Comparison of ENCODE assay signal across 14 cellular contexts in genomic region chr15:26051771-26052685, GRCh38.
DNase-seq lines count a peak whose midpoint lies in the region; TF ChIP-seq lines count a peak whose summit lies in the region.
"Had no signal": no experiment of that assay in that cellular context is flagged by ENCODE, and none has a peak within 500 bp of the region (broad histone marks: within the 10 kb centered on the region; RNA-seq: fewer than 3 reads in every experiment).

No MANE protein-coding gene starts in this region.

- H3K36me3 ChIP-seq in MG63 (no peaks in the 10 kb centered on the region), mammary epithelial cell (ENCODE audit: insufficient read depth, low read length) (no peaks in the 10 kb centered on the region), Caco-2 (ENCODE audit: control insufficient read depth, insufficient read depth, low read length) (no peaks in the 10 kb centered on the region)
- H3K36me3 ChIP-seq: BLaER1, pancreas, upper lobe of left lung had no signal

- H3K4me3 ChIP-seq in MG63 (no peak overlapping the region), mammary epithelial cell (replicated peaks in 1 of 3; ENCODE audit: insufficient read depth in 1 of 3, low read depth in 2 of 3, low read length in 3 of 3) (no peak overlapping the region), Caco-2 (ENCODE audit: low read depth, low read length) (no peak overlapping the region)
- H3K4me3 ChIP-seq: BLaER1, pancreas, upper lobe of left lung had no signal

- in situ Hi-C loops in mammary epithelial cell (cut with MboI; ENCODE audit: low sequenced_read_pairs in 2 of 2): no loop called here

- H3K9me3 ChIP-seq in MG63 (no peaks in the 10 kb centered on the region), mammary epithelial cell (replicated peaks; ENCODE audit: insufficient read depth, low read length) (peaks cover 35% of the 10 kb centered on the region), Caco-2 (no peaks in the 10 kb centered on the region)
- H3K9me3 ChIP-seq: pancreas, upper lobe of left lung had no signal

- H3K36me3 Mint-ChIP-seq in Caco-2 (ENCODE audit: insufficient read depth, unreplicated experiment): no peaks in the 10 kb centered on the region
- H3K36me3 Mint-ChIP-seq: mesothelial cell of epicardium had no signal

- no peaks in the 10 kb centered on the region for H3K27me3 ChIP-seq in MG63
- no peaks in the 10 kb centered on the region for H3K27me3 ChIP-seq in mammary epithelial cell (ENCODE audit: insufficient read depth, low read length)
- H3K27me3 ChIP-seq in Caco-2 (replicated peaks; ENCODE audit: control insufficient read depth, insufficient read depth, low read length): no peaks in the 10 kb centered on the region
- H3K27me3 ChIP-seq: BLaER1, pancreas, upper lobe of left lung had no signal

- H2AFZ ChIP-seq in mammary epithelial cell (ENCODE audit: low read depth, low read length): no peak overlapping the region

- no peak overlapping the region for H3K27ac Mint-ChIP-seq in Caco-2 (ENCODE audit: unreplicated experiment)
- H3K27ac Mint-ChIP-seq: activated naive CD4-positive, alpha-beta T cell treated with anti-CD3 and anti-CD28 coated beads for 36 hours; mesothelial cell of epicardium had no signal

- no peak overlapping the region for H3K27ac ChIP-seq in mammary epithelial cell (ENCODE audit: insufficient read depth, low read depth, low read length)
- H3K27ac ChIP-seq: BLaER1, pancreas, upper lobe of left lung had no signal

- no peaks in the 10 kb centered on the region for H3K79me2 ChIP-seq in mammary epithelial cell (ENCODE audit: insufficient read depth, low read length)

- H3K4me2 ChIP-seq in mammary epithelial cell (ENCODE audit: insufficient read depth, low read depth, low read length): no peak overlapping the region
- H3K4me2 ChIP-seq: BLaER1 had no signal

- DNase-seq in DMS 273 (lab: John Stamatoyannopoulos, UW; ENCODE audit: unreplicated experiment): peak; percentile 94
- peak; percentile 49 for DNase-seq in MG63
- peak; percentile 9 for DNase-seq in fibroblast of the conjunctiva (ENCODE audit: low read depth)
- peak; percentile 48 for DNase-seq in putamen (ENCODE audit: low spot score)
- DNase-seq in glomerular visceral epithelial cell (ENCODE audit: extremely low spot score): no peak
- DNase-seq in mammary epithelial cell: no peak
- DNase-seq in Caco-2: no peak
- DNase-seq in amniotic stem cell (lab: John Stamatoyannopoulos, UW): no peak
- DNase-seq: activated naive CD4-positive, alpha-beta T cell treated with anti-CD3 and anti-CD28 coated beads for 36 hours; cerebellar nuclear complex; upper lobe of left lung had no signal

- CTCF ChIA-PET in mammary epithelial cell (lab: Charles Lee; ENCODE audit: low non-redundant PET) (no interaction called here), Caco-2 (lab: Charles Lee) (no interaction called here)

- H3K4me1 ChIP-seq in mammary epithelial cell (ENCODE audit: insufficient read depth, low read length): no peaks in the 10 kb centered on the region
- H3K4me1 ChIP-seq in Caco-2: no peaks in the 10 kb centered on the region
- H3K4me1 ChIP-seq: BLaER1, pancreas, upper lobe of left lung had no signal

- TF ChIP-seq CTCF in mammary epithelial cell (conservative IDR thresholded peaks at IDR 0.05 in 1 of 2, IDR thresholded peaks at IDR 0.05 in 1 of 2; ENCODE audit: extremely low read depth in 1 of 2, insufficient read depth in 1 of 2, low read depth in 1 of 2, low read length in 2 of 2) (no peak), Caco-2 (IDR thresholded peaks at IDR 0.05; ENCODE audit: insufficient read depth in 1 of 2, low read depth in 1 of 2, low read length in 1 of 2, severe bottlenecking in 1 of 2, unreplicated experiment in 1 of 2) (no peak)

- no peaks in the 10 kb centered on the region for H3K4me1 Mint-ChIP-seq in Caco-2 (ENCODE audit: low read depth, unreplicated experiment)

- BruUV-seq in mammary epithelial cell (replicated peaks; lab: Mats Ljungman, UMichigan): no TSS peak
- BruUV-seq in Caco-2 (replicated peaks; lab: Mats Ljungman, UMichigan): no TSS peak

- dilution Hi-C loops in mammary epithelial cell (cut with HindIII; ENCODE audit: low sequenced_read_pairs): no loop called here

- H3K9me3 Mint-ChIP-seq in Caco-2 (ENCODE audit: unreplicated experiment): no peaks in the 10 kb centered on the region
- H3K9me3 Mint-ChIP-seq: activated naive CD4-positive, alpha-beta T cell treated with anti-CD3 and anti-CD28 coated beads for 36 hours; mesothelial cell of epicardium had no signal

- no peak overlapping the region for H3K9ac ChIP-seq in mammary epithelial cell (ENCODE audit: insufficient read depth, low read length)
- H3K9ac ChIP-seq: BLaER1 had no signal

- H3K4me3 Mint-ChIP-seq in Caco-2 (ENCODE audit: unreplicated experiment): no peak overlapping the region
- H3K4me3 Mint-ChIP-seq: activated naive CD4-positive, alpha-beta T cell treated with anti-CD3 and anti-CD28 coated beads for 36 hours; mesothelial cell of epicardium had no signal

- POLR2A ChIA-PET in Caco-2 (lab: Charles Lee): no interaction called here

- no peaks in the 10 kb centered on the region for H4K20me1 ChIP-seq in mammary epithelial cell (ENCODE audit: insufficient read depth, low read length)
- H4K20me1 ChIP-seq: BLaER1 had no signal

- peaks cover 13% of the 10 kb centered on the region for H3K27me3 Mint-ChIP-seq in Caco-2 (ENCODE audit: insufficient read depth, unreplicated experiment)

- 55% methylated on average over 13 of the region's 14 CpGs for WGBS in mammary epithelial cell (ENCODE audit: low coverage, missing lambda C conversion rate)

- intact Hi-C loops in mammary epithelial cell (cut with micrococcal nuclease): no loop called here
- intact Hi-C loops in Caco-2 (cut with micrococcal nuclease; ENCODE audit: unreplicated experiment): no loop called here

Comparison
In these comparisons a context has a peak if more than half of its experiments do, and no peak if none do; other contexts are left out.
1. DNase-seq: peak in DMS 273 (single experiment), MG63 (single experiment), fibroblast of the conjunctiva (single experiment) and putamen (single experiment); none in glomerular visceral epithelial cell (single experiment), mammary epithelial cell (single experiment), Caco-2 (0 of 2) and amniotic stem cell (single experiment).